6 cellular contexts compared by ENCODE assay signal in the genomic region with DNA sequence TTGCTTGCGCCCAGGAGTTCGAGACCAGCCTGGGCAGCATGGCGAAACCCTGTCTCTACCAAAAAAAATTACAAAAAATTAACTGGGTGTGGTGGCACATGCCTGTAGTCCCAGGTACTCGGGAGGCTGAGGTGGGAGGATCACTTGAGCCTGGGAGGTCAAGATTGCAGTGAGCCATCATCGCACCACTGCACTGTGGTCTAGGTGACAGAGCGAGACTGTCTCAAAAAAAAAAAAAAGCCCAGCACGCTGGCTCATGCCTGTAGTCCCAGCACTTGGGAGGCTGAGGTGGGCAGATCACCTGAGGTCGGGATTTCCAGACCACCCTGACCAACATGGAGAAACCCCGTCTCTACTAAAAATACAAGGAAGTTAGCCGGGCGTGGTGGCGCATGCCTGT. TPM values are rescaled to one million over a fixed set of nuclear protein-coding genes. Genes with fewer than 3 reads are reported as not detected.
A peak's percentile ranks its signal among the peaks of the same experiment; 100 is the strongest.
DNase-seq lines count a peak whose midpoint lies in the region; ATAC-seq and TF ChIP-seq lines count a peak whose summit lies in the region.
"Not testable (repeated sequence)": the region's sequence is repeated elsewhere in the genome, so short reads cannot be mapped to it uniquely, and the experiment has no call there.

No MANE protein-coding gene starts in this region.

- not testable (repeated sequence) for DNase-seq in CD14-positive monocyte (ENCODE audit: low spot score); T-helper 17 cell; activated naive CD4-positive, alpha-beta T cell treated with anti-CD3 and anti-CD28 coated beads, Interleukin-2, amount 10 ng/mL, durations not matched to agents 7 days and 5 days; chondrocyte (ENCODE audit: low spot score); natural killer cell; stimulated activated naive B cell treated with anti-CD40 and anti-IgM and Interleukin-4, amounts not matched to agents 10 μg/mL and 1 μg/mL and 100 μg/mL, for 72 hours

- H3K9me3 ChIP-seq in T-helper 17 cell (ENCODE audit: control insufficient read depth, low read length, poor library complexity, severe bottlenecking): not testable (repeated sequence)

- not testable (repeated sequence) for H3K9me3 Mint-ChIP-seq in CD14-positive monocyte; activated naive CD4-positive, alpha-beta T cell treated with anti-CD3 and anti-CD28 coated beads, Interleukin-2, amount 10 ng/mL, durations not matched to agents 7 days and 5 days; chondrocyte (ENCODE audit: low read depth); natural killer cell; stimulated activated naive B cell treated with anti-CD40 and anti-IgM and Interleukin-4, amounts not matched to agents 10 μg/mL and 1 μg/mL and 100 μg/mL, for 72 hours

- H3K27ac Mint-ChIP-seq in CD14-positive monocyte (peak overlapping the region in 5 of 7 donors; percentile 8 to 73 (median 57)), T-helper 17 cell (peak overlapping the region; percentile 72), chondrocyte (ENCODE audit: unreplicated experiment) (peak overlapping the region; percentile 27), natural killer cell (peak overlapping the region; percentile 76 to 79)
- H3K27ac Mint-ChIP-seq in activated naive CD4-positive, alpha-beta T cell treated with anti-CD3 and anti-CD28 coated beads, Interleukin-2, amount 10 ng/mL, durations not matched to agents 7 days and 5 days: peak overlapping the region; percentile 58
- H3K27ac Mint-ChIP-seq in stimulated activated naive B cell treated with anti-CD40 and anti-IgM and Interleukin-4, amounts not matched to agents 10 μg/mL and 1 μg/mL and 100 μg/mL, for 72 hours: peak overlapping the region; percentile 76

- H3K27me3 Mint-ChIP-seq in CD14-positive monocyte (ENCODE audit: low read depth in 3 of 3); T-helper 17 cell; activated naive CD4-positive, alpha-beta T cell treated with anti-CD3 and anti-CD28 coated beads, Interleukin-2, amount 10 ng/mL, durations not matched to agents 7 days and 5 days; chondrocyte (ENCODE audit: low read depth); natural killer cell (ENCODE audit: low read depth in 2 of 2); stimulated activated naive B cell treated with anti-CD40 and anti-IgM and Interleukin-4, amounts not matched to agents 10 μg/mL and 1 μg/mL and 100 μg/mL, for 72 hours: not testable (repeated sequence)

- H3K4me1 Mint-ChIP-seq in CD14-positive monocyte (peaks cover 54% of the 10 kb centered on the region), T-helper 17 cell (peaks cover 39% of the 10 kb centered on the region), chondrocyte (ENCODE audit: low read depth) (peaks cover 34% of the 10 kb centered on the region), natural killer cell (peaks cover 46 to 50% of the 10 kb centered on the region in 2 donors)
- H3K4me1 Mint-ChIP-seq in activated naive CD4-positive, alpha-beta T cell treated with anti-CD3 and anti-CD28 coated beads, Interleukin-2, amount 10 ng/mL, durations not matched to agents 7 days and 5 days: peaks cover 62% of the 10 kb centered on the region
- peaks cover 20 to 54% of the 10 kb centered on the region in 2 donors for H3K4me1 Mint-ChIP-seq in stimulated activated naive B cell treated with anti-CD40 and anti-IgM and Interleukin-4, amounts not matched to agents 10 μg/mL and 1 μg/mL and 100 μg/mL, for 72 hours

- CTCF ChIA-PET in activated naive CD4-positive, alpha-beta T cell treated with anti-CD3 and anti-CD28 coated beads, Interleukin-2, amount 10 ng/mL, durations not matched to agents 7 days and 5 days (lab: Charles Lee): not testable (repeated sequence)

- not testable (repeated sequence) for ATAC-seq in T-helper 17 cell; stimulated activated naive B cell treated with anti-CD40 and anti-IgM and Interleukin-4, amounts not matched to agents 10 μg/mL and 1 μg/mL and 100 μg/mL, for 72 hours (replicated peaks)
- peak in 2 of 3 donors; percentile 57 to 65 for ATAC-seq in natural killer cell

- intact Hi-C loops in CD14-positive monocyte (cut with micrococcal nuclease); natural killer cell (cut with micrococcal nuclease): not testable (repeated sequence)

- not testable (repeated sequence) for TF ChIP-seq CTCF in CD14-positive monocyte (IDR thresholded peaks at IDR 0.05); chondrocyte (IDR thresholded peaks at IDR 0.05); natural killer cell (IDR thresholded peaks at IDR 0.05)

- not testable (repeated sequence) for H3K4me3 Mint-ChIP-seq in CD14-positive monocyte; T-helper 17 cell; activated naive CD4-positive, alpha-beta T cell treated with anti-CD3 and anti-CD28 coated beads, Interleukin-2, amount 10 ng/mL, durations not matched to agents 7 days and 5 days; chondrocyte (ENCODE audit: unreplicated experiment); natural killer cell; stimulated activated naive B cell treated with anti-CD40 and anti-IgM and Interleukin-4, amounts not matched to agents 10 μg/mL and 1 μg/mL and 100 μg/mL, for 72 hours

- H3K36me3 Mint-ChIP-seq in CD14-positive monocyte: peaks cover 9 to 19% of the 10 kb centered on the region in 2 donors
- H3K36me3 Mint-ChIP-seq in T-helper 17 cell (ENCODE audit: low read depth); chondrocyte (ENCODE audit: low read depth); natural killer cell; stimulated activated naive B cell treated with anti-CD40 and anti-IgM and Interleukin-4, amounts not matched to agents 10 μg/mL and 1 μg/mL and 100 μg/mL, for 72 hours: not testable (repeated sequence)
- H3K36me3 Mint-ChIP-seq in activated naive CD4-positive, alpha-beta T cell treated with anti-CD3 and anti-CD28 coated beads, Interleukin-2, amount 10 ng/mL, durations not matched to agents 7 days and 5 days: peaks cover 28% of the 10 kb centered on the region

RNA-seq across cellular contexts. Expression of a gene that starts 6.1 kb away (rescaled TPM):
- 10 to 100 TPM; 94.7 to 95.9 TPM for polyA plus RNA-seq in CD14-positive monocyte
- 100 to 1,000 TPM; 159 to 160 TPM for total RNA-seq in T-helper 17 cell
- 65.0 to 72.3 TPM (median 65.9 TPM) in 3 replicates for total RNA-seq in chondrocyte
- 100 to 1,000 TPM; 141 to 167 (median 164) TPM for total RNA-seq in natural killer cell

RNA-seq across cellular contexts. Expression of a gene that starts 28.4 kb away (rescaled TPM):
- polyA plus RNA-seq in CD14-positive monocyte: 10 to 100 TPM; 19.5 to 24.4 TPM
- total RNA-seq in T-helper 17 cell (10 to 100 TPM; 26.9 to 34.6 TPM), chondrocyte (36.0 to 43.5 TPM (median 38.4 TPM) in 3 replicates), natural killer cell (10 to 100 TPM; 21.7 to 31.7 (median 26.5) TPM)

RNA-seq across cellular contexts. Expression of a gene that starts 40.4 kb away (rescaled TPM):
- 100 to 1,000 TPM; 447 to 569 TPM for polyA plus RNA-seq in CD14-positive monocyte
- total RNA-seq in T-helper 17 cell: 100 to 1,000 TPM; 200 to 292 TPM
- total RNA-seq in chondrocyte: 57.1 to 87.3 TPM (median 61.5 TPM) in 3 replicates
- 100 to 1,000 TPM in 2 of 3 donors, 10 to 100 TPM in 1; 81.3 to 156 (median 138) TPM for total RNA-seq in natural killer cell

RNA-seq across cellular contexts. Expression of a gene that starts 56.0 kb away (rescaled TPM):
- polyA plus RNA-seq in CD14-positive monocyte: 10 to 100 TPM; 44.5 to 69.3 TPM
- total RNA-seq in T-helper 17 cell (100 to 1,000 TPM; 195 to 196 TPM), chondrocyte (169 to 200 TPM (median 175 TPM) in 3 replicates), natural killer cell (100 to 1,000 TPM; 192 to 230 (median 218) TPM)

RNA-seq across cellular contexts. Expression of a gene that starts 56.9 kb away (rescaled TPM):
- 10 to 100 TPM; 74.1 to 88.2 TPM for polyA plus RNA-seq in CD14-positive monocyte
- total RNA-seq in T-helper 17 cell: 10 to 100 TPM; 23.2 to 24.9 TPM
- total RNA-seq in chondrocyte: 52.2 to 70.6 TPM (median 53.1 TPM) in 3 replicates
- total RNA-seq in natural killer cell: 10 to 100 TPM; 22.3 to 29.6 (median 22.6) TPM

Comparison
In these comparisons a context has a peak if more than half of its experiments do, and no peak if none do; other contexts are left out.
1. H3K27ac Mint-ChIP-seq: peak in every context shown above with its lines; median percentile 78 in natural killer cell; 76 in stimulated activated naive B cell treated with anti-CD40 and anti-IgM and Interleukin-4, amounts not matched to agents 10 μg/mL and 1 μg/mL and 100 μg/mL, for 72 hours; 72 in T-helper 17 cell; 58 in activated naive CD4-positive, alpha-beta T cell treated with anti-CD3 and anti-CD28 coated beads, Interleukin-2, amount 10 ng/mL, durations not matched to agents 7 days and 5 days; 57 in CD14-positive monocyte; 27 in chondrocyte.